Comparison of ENCODE assay signal across 13 cellular contexts in the genomic region with DNA sequence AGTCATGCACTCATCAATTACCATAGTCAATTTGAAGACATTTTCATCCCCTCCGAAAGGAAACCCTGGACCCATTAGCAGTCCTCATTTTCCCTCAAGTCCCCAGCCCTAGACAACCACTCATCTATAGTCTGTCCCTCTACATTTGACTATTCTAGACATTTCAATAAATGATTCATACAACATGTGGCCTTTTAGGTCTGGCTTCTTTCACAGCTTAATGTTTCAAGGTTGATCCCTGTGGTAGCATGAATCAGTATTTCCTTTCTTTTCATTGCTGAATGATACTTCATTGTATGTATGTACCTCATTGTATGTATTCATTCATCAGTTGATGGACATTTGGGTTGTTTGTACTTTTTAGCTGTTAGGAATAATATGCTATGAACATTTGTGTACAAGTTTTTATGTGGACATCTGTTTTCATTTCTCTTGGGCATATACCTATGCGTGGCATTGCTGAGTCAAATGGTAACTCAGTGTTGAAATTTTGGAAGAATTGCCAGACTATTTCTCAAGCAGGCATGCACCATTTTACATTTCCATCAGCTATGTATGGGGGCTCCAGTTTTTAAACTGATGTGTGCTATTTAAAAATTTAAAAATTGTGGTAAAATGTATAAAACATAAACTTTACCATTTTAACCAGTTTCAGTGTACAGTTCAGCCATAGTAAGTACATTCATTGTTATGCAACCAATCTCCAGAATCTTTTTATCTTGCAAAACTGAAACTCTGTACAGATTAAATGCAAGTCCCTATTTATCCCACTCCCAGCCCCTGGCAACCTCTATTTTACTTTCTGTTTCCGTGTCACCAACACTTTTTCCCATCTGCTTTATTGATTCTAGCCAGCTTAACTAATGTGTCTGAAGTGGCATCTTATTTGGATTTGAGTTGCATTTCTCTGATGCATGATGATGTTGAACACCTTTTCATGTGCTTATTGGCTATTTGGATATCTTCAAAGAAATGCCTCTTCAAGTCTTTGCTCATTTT.
DNase-seq lines count a peak whose midpoint lies in the region; ATAC-seq and TF ChIP-seq lines count a peak whose summit lies in the region.
"Had no signal": no experiment of that assay in that cellular context is flagged by ENCODE, and none has a peak within 500 bp of the region (broad histone marks: within the 10 kb centered on the region; RNA-seq: fewer than 3 reads in every experiment).

No MANE protein-coding gene starts in this region.

- H3K27me3 Mint-ChIP-seq in activated naive CD8-positive, alpha-beta T cell = no peaks in the 10 kb centered on the region

- H3K4me3 Mint-ChIP-seq in activated naive CD8-positive, alpha-beta T cell = no peak overlapping the region
- H3K4me3 Mint-ChIP-seq: neural progenitor cell had no signal

- peak overlapping the region; percentile 87 for H3K27ac Mint-ChIP-seq in activated naive CD8-positive, alpha-beta T cell
- H3K27ac Mint-ChIP-seq: neural progenitor cell had no signal

- no peak overlapping the region for H3K4me3 ChIP-seq in fibroblast of pulmonary artery (replicated peaks; ENCODE audit: low read depth, low read length)
- H3K4me3 ChIP-seq: hepatocyte, neural progenitor cell had no signal

- ATAC-seq in HG03565 (IDR thresholded peaks at IDR 0.05; ENCODE audit: unreplicated experiment) (no peak), GM18870 (IDR thresholded peaks at IDR 0.05; ENCODE audit: unreplicated experiment) (no peak)
- ATAC-seq: HCT116, left lobe of liver had no signal

- H3K9me3 Mint-ChIP-seq in activated naive CD8-positive, alpha-beta T cell (ENCODE audit: low read depth) = no peaks in the 10 kb centered on the region

- H3K4me1 Mint-ChIP-seq in activated naive CD8-positive, alpha-beta T cell (ENCODE audit: low read depth) = peaks cover 61% of the 10 kb centered on the region

- TF ChIP-seq CTCF in fibroblast of pulmonary artery (IDR thresholded peaks at IDR 0.05; ENCODE audit: low read length, missing control alignments) = no peak

- DNase-seq in DMS79 treated with DMSO at 0.1 percent for 48 hours (lab: John Stamatoyannopoulos, UW) (peak; percentile 11), HCEC 1CT (peak; percentile 67), fibroblast of pulmonary artery (ENCODE audit: low read depth) (peak; percentile 38), superior temporal gyrus (ENCODE audit: extremely low spot score) (no peak)
- DNase-seq: amygdala; effector CD4-positive, alpha-beta T cell had no signal

- peaks cover 19% of the 10 kb centered on the region for H3K36me3 Mint-ChIP-seq in activated naive CD8-positive, alpha-beta T cell
